10 cellular contexts compared by ENCODE assay signal in the genomic region with DNA sequence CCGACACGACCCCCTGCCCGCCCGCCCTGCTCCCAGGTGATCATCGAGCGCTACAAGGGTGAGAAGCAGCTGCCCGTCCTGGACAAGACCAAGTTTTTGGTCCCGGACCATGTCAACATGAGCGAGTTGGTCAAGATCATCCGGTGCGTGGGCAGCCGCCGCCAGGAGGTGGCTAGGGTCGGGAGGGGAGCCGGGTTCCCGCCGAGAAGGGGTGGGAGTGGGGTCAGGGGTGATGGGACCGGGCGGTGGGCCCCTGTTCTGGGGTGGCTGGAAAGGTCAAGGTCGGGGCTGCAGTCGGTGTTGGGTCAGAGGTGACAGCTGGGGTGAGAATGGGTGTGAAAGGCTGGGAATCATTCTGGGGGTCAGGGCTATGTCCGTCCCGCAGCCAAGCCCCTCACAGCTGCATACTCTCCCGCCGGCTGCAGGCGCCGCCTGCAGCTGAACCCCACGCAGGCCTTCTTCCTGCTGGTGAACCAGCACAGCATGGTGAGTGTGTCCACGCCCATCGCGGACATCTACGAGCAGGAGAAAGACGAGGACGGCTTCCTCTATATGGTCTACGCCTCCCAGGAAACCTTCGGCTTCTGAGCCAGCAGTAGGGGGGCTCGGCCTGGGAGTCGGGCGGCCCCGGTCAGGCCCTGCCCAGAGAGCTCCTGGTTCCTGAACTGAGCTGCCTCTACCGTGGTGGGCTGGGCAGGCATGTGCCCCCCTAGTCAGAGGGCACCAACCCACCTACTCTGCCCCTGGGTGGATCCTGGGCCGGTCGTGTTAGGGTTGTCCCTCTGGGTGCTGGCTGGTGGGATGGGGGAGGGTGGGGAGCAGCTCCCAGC. TPM values are rescaled to one million over a fixed set of nuclear protein-coding genes. Genes with fewer than 3 reads are reported as not detected.
A peak's percentile ranks its signal among the peaks of the same experiment; 100 is the strongest.
DNase-seq lines count a peak whose midpoint lies in the region; ATAC-seq and TF ChIP-seq lines count a peak whose summit lies in the region.
"Had no signal": no experiment of that assay in that cellular context is flagged by ENCODE, and none has a peak within 500 bp of the region (broad histone marks: within the 10 kb centered on the region; RNA-seq: fewer than 3 reads in every experiment).

No MANE protein-coding gene starts in this region.

- H3K9ac ChIP-seq in rectal smooth muscle tissue (ENCODE audit: low read length) = no peak overlapping the region

- H3K4me2 ChIP-seq in GM23338 = peak overlapping the region; percentile 77

- peak; percentile 7 for ATAC-seq in GM23338
- ATAC-seq in activated naive CD4-positive, alpha-beta T cell treated with anti-CD3 and anti-CD28 coated beads, Interleukin-2, amount 50 U/mL, for 72 hours = peak in 1 of 2 donors; percentile 14
- ATAC-seq in heart right ventricle = peak; percentile 2 to 28 (median 5)
- ATAC-seq in GM19397 (IDR thresholded peaks at IDR 0.05; ENCODE audit: unreplicated experiment) = no peak
- ATAC-seq: K562 had no signal

- H3K9me3 Mint-ChIP-seq in GM23338 = no peaks in the 10 kb centered on the region
- no peaks in the 10 kb centered on the region for H3K9me3 Mint-ChIP-seq in activated naive CD4-positive, alpha-beta T cell treated with anti-CD3 and anti-CD28 coated beads, Interleukin-2, amount 50 U/mL, for 72 hours

- H3K27me3 ChIP-seq in GM23338 (ENCODE audit: insufficient read depth) = peaks cover 6% of the 10 kb centered on the region; the same call in 1 of the 2 replicates
- no peaks in the 10 kb centered on the region for H3K27me3 ChIP-seq in heart right ventricle
- no peaks in the 10 kb centered on the region for H3K27me3 ChIP-seq in rectal smooth muscle tissue (ENCODE audit: control insufficient read depth, insufficient read depth, low read length)

- H3K9me2 ChIP-seq in GM23338 (ENCODE audit: insufficient read depth) = no peaks in the 10 kb centered on the region

- no peaks in the 10 kb centered on the region; the same call in 1 of the 3 replicates for H3K36me3 Mint-ChIP-seq in GM23338 (ENCODE audit: low read depth)
- peaks cover 0 to 4% of the 10 kb centered on the region in 2 donors for H3K36me3 Mint-ChIP-seq in activated naive CD4-positive, alpha-beta T cell treated with anti-CD3 and anti-CD28 coated beads, Interleukin-2, amount 50 U/mL, for 72 hours

- H3K4me3 Mint-ChIP-seq in GM23338 = peak overlapping the region; percentile 69

- H3K79me2 ChIP-seq in GM23338 (replicated peaks; ENCODE audit: insufficient read depth) = no peaks in the 10 kb centered on the region

- intact Hi-C loops in heart right ventricle (cut with DNase I) = loop anchor here in 1 of 10 donors (5.0 kb wide), 1 partner anchor 148 kb away; no protein-coding TSS in a partner anchor

- peak overlapping the region; percentile 91 for H3K4me3 ChIP-seq in GM23338
- peak overlapping the region in 9 of 10 donors; percentile 63 to 93 (median 77) for H3K4me3 ChIP-seq in heart right ventricle
- H3K4me3 ChIP-seq in rectal smooth muscle tissue (ENCODE audit: low read length) = peak overlapping the region; percentile 1
- H3K4me3 ChIP-seq: K562 had no signal

- peaks cover 3% of the 10 kb centered on the region; the same call in 2 of the 3 replicates for H3K4me1 Mint-ChIP-seq in GM23338

- no peaks in the 10 kb centered on the region for H3K4me1 ChIP-seq in GM23338 (ENCODE audit: insufficient read depth)
- peaks cover 0 to 28% (median 14%) of the 10 kb centered on the region in 9 donors for H3K4me1 ChIP-seq in heart right ventricle
- no peaks in the 10 kb centered on the region for H3K4me1 ChIP-seq in rectal smooth muscle tissue (ENCODE audit: control insufficient read depth, insufficient read depth, low read length)

- no peak overlapping the region for H2AFZ ChIP-seq in GM23338

- peaks cover 3% of the 10 kb centered on the region for H3K27me3 Mint-ChIP-seq in GM23338 (ENCODE audit: insufficient read depth, low read depth, poor library complexity)

- WGBS in heart right ventricle, 2 donors = 39 to 43% methylated on average over 43 of the region's 43 CpGs

- H3F3A ChIP-seq in GM23338 (replicated peaks; ENCODE audit: low read depth) = no peaks in the 10 kb centered on the region

- no peak overlapping the region for H3K27ac Mint-ChIP-seq in GM23338
- H3K27ac Mint-ChIP-seq in activated naive CD4-positive, alpha-beta T cell treated with anti-CD3 and anti-CD28 coated beads, Interleukin-2, amount 50 U/mL, for 72 hours = peak overlapping the region; percentile 44 to 54

- TF ChIP-seq CTCF in GM23338 (conservative IDR thresholded peaks at IDR 0.05; ENCODE audit: low read depth in 2 of 2) (no peak), heart right ventricle (IDR thresholded peaks at IDR 0.05) (peak in 1 of 9 donors; percentile 13)

- H3K27ac ChIP-seq in GM23338 (ENCODE audit: low read depth) (no peak overlapping the region), heart right ventricle (peak overlapping the region; percentile 71 to 98 (median 94)), rectal smooth muscle tissue (ENCODE audit: low read depth, low read length) (peak overlapping the region; percentile 90)

- no peaks in the 10 kb centered on the region for H3K9me3 ChIP-seq in heart right ventricle
- H3K9me3 ChIP-seq: mucosa of descending colon had no signal

- DNase-seq in GM23338 (ENCODE audit: low spot score) (peak; percentile 30), heart right ventricle (peak in 1 of 2 donors; percentile 39), SIG-M5 treated with dmso at 0.1 percent for 504 hours (lab: John Stamatoyannopoulos, UW; ENCODE audit: unreplicated experiment) (no peak), NCI-H1694 (lab: John Stamatoyannopoulos, UW) (no peak)
- DNase-seq in activated naive CD4-positive, alpha-beta T cell treated with anti-CD3 and anti-CD28 coated beads, Interleukin-2, amount 50 U/mL, for 72 hours (ENCODE audit: low spot score in 2 of 2) = no peak
- DNase-seq in activated CD4-positive, alpha-beta T cell treated with anti-CD3 and anti-CD28 coated beads, Interleukin-2, amount 50 U/mL, for 48 hours = no peak

- no peaks in the 10 kb centered on the region; the same call in 1 of the 2 replicates for H4K20me1 ChIP-seq in GM23338 (replicated peaks; ENCODE audit: insufficient read depth)

- no peaks in the 10 kb centered on the region for H3K36me3 ChIP-seq in GM23338 (ENCODE audit: insufficient read depth)
- peaks cover 0 to 13% (median 0%) of the 10 kb centered on the region in 9 donors for H3K36me3 ChIP-seq in heart right ventricle
- no peaks in the 10 kb centered on the region for H3K36me3 ChIP-seq in rectal smooth muscle tissue (ENCODE audit: control insufficient read depth, insufficient read depth, low read length)

TF ChIP-seq in GM23338, 12 proteins besides CTCF, POLR2A, EP300 and RAD21 (continues in another document):
- no peak for TF ChIP-seq CREB1 (CRISPR knock-in tag; IDR thresholded peaks at IDR 0.05; ENCODE audit: low read depth)

RNA-seq across cellular contexts. Expression of a gene that starts 1.0 kb away (rescaled TPM):
- 9.5 and 15.9 TPM in 2 replicates for total RNA-seq in GM23338 (2014; rRNA removed; shearing (Covaris generic))
- polyA plus RNA-seq in GM23338 (2016; fragmentation: Nextera tagmentation; extraction: Ambion mirVana) (15.2 and 15.3 TPM in 2 replicates), heart right ventricle (100 to 1,000 TPM in 1 of 2 donors, 10 to 100 TPM in 1; 61.5 to 133 TPM)
- total RNA-seq in activated naive CD4-positive, alpha-beta T cell treated with anti-CD3 and anti-CD28 coated beads, Interleukin-2, amount 50 U/mL, for 72 hours = 1 to 10 TPM; 1.3 to 1.9 TPM
- 100 to 1,000 TPM in 2 of 10 donors, 10 to 100 TPM in 8; 61.7 to 137 (median 74.6) TPM for total RNA-seq in heart right ventricle
- polyA plus RNA-seq: K562 had no signal

RNA-seq across cellular contexts. Expression of a gene that starts 43.3 kb away (rescaled TPM):
- 102 and 107 TPM in 2 replicates for total RNA-seq in GM23338 (2014; rRNA removed; shearing (Covaris generic))
- polyA plus RNA-seq in GM23338 (2016; fragmentation: Nextera tagmentation; extraction: Ambion mirVana) = 376 and 393 TPM in 2 replicates
- 10 to 100 TPM; 72.0 to 82.9 TPM for total RNA-seq in activated naive CD4-positive, alpha-beta T cell treated with anti-CD3 and anti-CD28 coated beads, Interleukin-2, amount 50 U/mL, for 72 hours
- total RNA-seq in heart right ventricle = 100 to 1,000 TPM; 132 to 187 (median 148) TPM
- polyA plus RNA-seq in heart right ventricle = 100 to 1,000 TPM; 253 to 408 TPM

Comparison
In these comparisons a context has a peak if more than half of its experiments do, and no peak if none do; other contexts are left out.
1. H3K4me3 ChIP-seq: peak in every context shown above with its lines; median percentile 91 in GM23338; 77 in heart right ventricle; 1 in rectal smooth muscle tissue.